Comparison of ENCODE assay signal across 22 cellular contexts in genomic region chr17:78504156-78504925, GRCh38.
"Had no signal": no experiment of that assay in that cellular context is flagged by ENCODE, and none has a peak within 500 bp of the region (broad histone marks: within the 10 kb centered on the region; RNA-seq: fewer than 3 reads in every experiment).

No MANE protein-coding gene starts in this region.

- H3K4me1 ChIP-seq: gastrocnemius medialis, right lobe of liver, testis, tibial nerve, uterus had no signal

- DNase-seq: dorsolateral prefrontal cortex; effector CD4-positive, alpha-beta T cell; foreskin fibroblast; gastrocnemius medialis; head of caudate nucleus; natural killer cell; right lobe of liver; stimulated activated CD4-positive, alpha-beta T cell treated with anti-CD3 and anti-CD28 coated beads, Interleukin-2, amount 100 ng/mL, for 24 hours; stimulated activated CD4-positive, alpha-beta T cell treated with anti-CD3 and anti-CD28 coated beads, Interleukin-4, amount 100 ng/mL, for 24 hours; stimulated activated naive CD8-positive, alpha-beta T cell treated with anti-CD3 and anti-CD28 coated beads, Interleukin-15, Interleukin-2, amounts not matched to agents 100 U/mL and 50 U/mL, for 24 hours; substantia nigra; testis; uterus had no signal

- H3K4me3 ChIP-seq: dorsolateral prefrontal cortex, gastrocnemius medialis, lung, pancreas, right lobe of liver, smooth muscle cell, testis, tibial nerve, upper lobe of left lung, uterus had no signal

- FAIRE-seq: colon, keratinocyte, pancreas had no signal

- H3K36me3 ChIP-seq: gastrocnemius medialis, neutrophil, pancreas, right lobe of liver, tibial nerve, upper lobe of left lung, uterus had no signal

- H3K9me3 ChIP-seq: gastrocnemius medialis, neutrophil, pancreas, right lobe of liver, testis, tibial nerve, upper lobe of left lung, uterus had no signal

- H3K27me3 ChIP-seq: neutrophil, pancreas, right lobe of liver, testis, tibial nerve, upper lobe of left lung, uterus had no signal

- H3K27ac ChIP-seq: dorsolateral prefrontal cortex, epithelial cell of prostate, gastrocnemius medialis, neutrophil, pancreas, right lobe of liver, testis, tibial nerve, upper lobe of left lung, uterus had no signal
